In the genomic region with DNA sequence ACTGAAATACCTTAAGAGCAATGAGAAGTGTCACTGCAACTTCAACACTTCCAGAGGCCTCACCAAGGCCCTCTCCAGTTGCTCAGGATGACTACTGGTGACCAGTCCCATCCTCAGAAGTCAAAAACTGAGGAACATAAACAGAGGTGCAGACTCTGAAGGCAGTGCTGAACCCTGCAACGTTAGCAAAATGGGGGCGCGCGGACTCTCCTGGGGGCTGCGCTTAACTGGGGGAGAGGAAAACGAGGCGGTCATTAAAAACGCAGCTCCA, we compare ENCODE assay signal across 8 cellular contexts. TPM values are rescaled to one million over a fixed set of nuclear protein-coding genes. Genes with fewer than 3 reads are reported as not detected.
DNase-seq lines count a peak whose midpoint lies in the region; ATAC-seq and TF ChIP-seq lines count a peak whose summit lies in the region.

No MANE protein-coding gene starts in this region.

- no peaks in the 10 kb centered on the region for H3K9me3 ChIP-seq in BLaER1 treated with 17β-estradiol and CSF1 and Interleukin-3, amounts not matched to agents 10 nM and 100 nM (replicated peaks in 1 of 11)
- no peaks in the 10 kb centered on the region for H3K9me3 ChIP-seq in effector memory CD4-positive, alpha-beta T cell (ENCODE audit: control insufficient read depth, low read length)
- H3K9me3 ChIP-seq in neural cell (ENCODE audit: low read length): no peaks in the 10 kb centered on the region

- peak overlapping the region; percentile 68 to 88 (median 73) for H3K4me3 ChIP-seq in BLaER1 treated with 17β-estradiol and CSF1 and Interleukin-3, amounts not matched to agents 10 nM and 100 nM
- H3K4me3 ChIP-seq in LNCaP clone FGC (ENCODE audit: low read depth, low read length) (peak overlapping the region; percentile 76), neural cell (ENCODE audit: low read length) (peak overlapping the region; percentile 90)
- peak overlapping the region; percentile 78 for H3K4me3 ChIP-seq in effector memory CD4-positive, alpha-beta T cell (ENCODE audit: insufficient read depth, low read depth, low read length, poor library complexity, severe bottlenecking)

- H3K27ac ChIP-seq in BLaER1 treated with 17β-estradiol and CSF1 and Interleukin-3, amounts not matched to agents 10 nM and 100 nM: peak overlapping the region in 9 of 11 experiments; percentile 77 to 91 (median 87); a peak in 17 of 22 replicates
- peak overlapping the region; percentile 63 for H3K27ac ChIP-seq in effector memory CD4-positive, alpha-beta T cell (ENCODE audit: insufficient read depth, low read length, poor library complexity, severe bottlenecking)
- H3K27ac ChIP-seq in neural cell (ENCODE audit: low read length): peak overlapping the region; percentile 62
- H3K27ac ChIP-seq in foreskin keratinocyte: no peak overlapping the region

- H3K4me2 ChIP-seq in BLaER1 treated with 17β-estradiol and CSF1 and Interleukin-3, amounts not matched to agents 10 nM and 100 nM: peak overlapping the region; percentile 89 to 100 (median 96)
- peak overlapping the region; percentile 79 for H3K4me2 ChIP-seq in neural cell (ENCODE audit: low read length)

- peaks cover 29 to 53% (median 34%) of the 10 kb centered on the region in 10 experiments for H3K4me1 ChIP-seq in BLaER1 treated with 17β-estradiol and CSF1 and Interleukin-3, amounts not matched to agents 10 nM and 100 nM
- peaks cover 21% of the 10 kb centered on the region for H3K4me1 ChIP-seq in effector memory CD4-positive, alpha-beta T cell (ENCODE audit: control insufficient read depth, insufficient read depth, low read length, poor library complexity, severe bottlenecking)
- peaks cover 11% of the 10 kb centered on the region for H3K4me1 ChIP-seq in foreskin keratinocyte

- H3K27me3 ChIP-seq in BLaER1 treated with 17β-estradiol and CSF1 and Interleukin-3, amounts not matched to agents 10 nM and 100 nM: no peaks in the 10 kb centered on the region
- H3K27me3 ChIP-seq in effector memory CD4-positive, alpha-beta T cell (replicated peaks; ENCODE audit: control insufficient read depth, insufficient read depth, low read length, poor library complexity, severe bottlenecking): no peaks in the 10 kb centered on the region
- H3K27me3 ChIP-seq in neural cell (ENCODE audit: insufficient read depth, low read depth, low read length) (no peaks in the 10 kb centered on the region), foreskin keratinocyte (no peaks in the 10 kb centered on the region)

- H4K20me1 ChIP-seq in BLaER1 treated with 17β-estradiol and CSF1 and Interleukin-3, amounts not matched to agents 10 nM and 100 nM: peaks cover 0 to 55% (median 22%) of the 10 kb centered on the region in 11 experiments; a peak in 17 of 22 replicates
- H4K20me1 ChIP-seq in neural cell (ENCODE audit: insufficient read depth): no peaks in the 10 kb centered on the region

- peaks cover 5% of the 10 kb centered on the region for H3K79me2 ChIP-seq in neural cell (replicated peaks; ENCODE audit: insufficient read depth, low read length)

- H3F3A ChIP-seq in neural cell (ENCODE audit: insufficient read depth, low read length, poor library complexity, severe bottlenecking): no peaks in the 10 kb centered on the region

- H3K9me2 ChIP-seq in neural cell (ENCODE audit: insufficient read depth, low read length): no peaks in the 10 kb centered on the region

- H3K9ac ChIP-seq in BLaER1 treated with 17β-estradiol and CSF1 and Interleukin-3, amounts not matched to agents 10 nM and 100 nM: peak overlapping the region; percentile 78 to 92 (median 88); a peak in 21 of 22 replicates
- peak overlapping the region; percentile 71 for H3K9ac ChIP-seq in neural cell (ENCODE audit: low read length)

- DNase-seq in LNCaP clone FGC (ENCODE audit: low read depth): no peak
- no peak for DNase-seq in effector memory CD4-positive, alpha-beta T cell
- DNase-seq in NCI-H128 (lab: John Stamatoyannopoulos, UW; ENCODE audit: unreplicated experiment): no peak
- no peak for DNase-seq in KBM-7
- no peak for DNase-seq in foreskin keratinocyte

- no peak for TF ChIP-seq CTCF in LNCaP clone FGC (IDR thresholded peaks at IDR 0.05; ENCODE audit: control insufficient read depth, extremely low read depth, insufficient read depth)
- no peak for TF ChIP-seq CTCF in neural cell (IDR thresholded peaks at IDR 0.05; ENCODE audit: poor library complexity, severe bottlenecking)
- no peak for TF ChIP-seq CTCF in foreskin keratinocyte (conservative IDR thresholded peaks at IDR 0.05)

- peaks cover 0 to 39% (median 22%) of the 10 kb centered on the region in 11 experiments; a peak in 18 of 22 replicates for H3K36me3 ChIP-seq in BLaER1 treated with 17β-estradiol and CSF1 and Interleukin-3, amounts not matched to agents 10 nM and 100 nM
- H3K36me3 ChIP-seq in effector memory CD4-positive, alpha-beta T cell (ENCODE audit: control insufficient read depth, insufficient read depth, low read length): no peaks in the 10 kb centered on the region
- no peaks in the 10 kb centered on the region for H3K36me3 ChIP-seq in neural cell (ENCODE audit: insufficient read depth, low read length)

- no peak for TF ChIP-seq RAD21 in neural cell (conservative IDR thresholded peaks at IDR 0.05)

- no peak for TF ChIP-seq EP300 in neural cell (conservative IDR thresholded peaks at IDR 0.05; ENCODE audit: poor library complexity, severe bottlenecking)

- ATAC-seq in GM19351 (IDR thresholded peaks at IDR 0.05; ENCODE audit: unreplicated experiment): no peak
- ATAC-seq in foreskin keratinocyte: no peak

- in situ Hi-C loops in KBM-7 (cut with MboI; ENCODE audit: low pct_unique_long_range_greater_than_20kb, low sequenced_read_pairs): no loop called here

- H2AFZ ChIP-seq in neural cell (ENCODE audit: low read depth, low read length): peak overlapping the region; percentile 62

TF ChIP-seq in neural cell, 6 proteins besides CTCF, POLR2A, EP300 and RAD21:
- no peak for TF ChIP-seq MXI1 (conservative IDR thresholded peaks at IDR 0.05; ENCODE audit: poor library complexity, severe bottlenecking)
- no peak for TF ChIP-seq TAF1 (IDR thresholded peaks at IDR 0.05; ENCODE audit: low read depth)
- TF ChIP-seq EZH2 (IDR thresholded peaks at IDR 0.05; ENCODE audit: borderline replicate concordance, insufficient read depth, low read length, poor library complexity, severe bottlenecking): no peak
- TF ChIP-seq, protein P1, sequence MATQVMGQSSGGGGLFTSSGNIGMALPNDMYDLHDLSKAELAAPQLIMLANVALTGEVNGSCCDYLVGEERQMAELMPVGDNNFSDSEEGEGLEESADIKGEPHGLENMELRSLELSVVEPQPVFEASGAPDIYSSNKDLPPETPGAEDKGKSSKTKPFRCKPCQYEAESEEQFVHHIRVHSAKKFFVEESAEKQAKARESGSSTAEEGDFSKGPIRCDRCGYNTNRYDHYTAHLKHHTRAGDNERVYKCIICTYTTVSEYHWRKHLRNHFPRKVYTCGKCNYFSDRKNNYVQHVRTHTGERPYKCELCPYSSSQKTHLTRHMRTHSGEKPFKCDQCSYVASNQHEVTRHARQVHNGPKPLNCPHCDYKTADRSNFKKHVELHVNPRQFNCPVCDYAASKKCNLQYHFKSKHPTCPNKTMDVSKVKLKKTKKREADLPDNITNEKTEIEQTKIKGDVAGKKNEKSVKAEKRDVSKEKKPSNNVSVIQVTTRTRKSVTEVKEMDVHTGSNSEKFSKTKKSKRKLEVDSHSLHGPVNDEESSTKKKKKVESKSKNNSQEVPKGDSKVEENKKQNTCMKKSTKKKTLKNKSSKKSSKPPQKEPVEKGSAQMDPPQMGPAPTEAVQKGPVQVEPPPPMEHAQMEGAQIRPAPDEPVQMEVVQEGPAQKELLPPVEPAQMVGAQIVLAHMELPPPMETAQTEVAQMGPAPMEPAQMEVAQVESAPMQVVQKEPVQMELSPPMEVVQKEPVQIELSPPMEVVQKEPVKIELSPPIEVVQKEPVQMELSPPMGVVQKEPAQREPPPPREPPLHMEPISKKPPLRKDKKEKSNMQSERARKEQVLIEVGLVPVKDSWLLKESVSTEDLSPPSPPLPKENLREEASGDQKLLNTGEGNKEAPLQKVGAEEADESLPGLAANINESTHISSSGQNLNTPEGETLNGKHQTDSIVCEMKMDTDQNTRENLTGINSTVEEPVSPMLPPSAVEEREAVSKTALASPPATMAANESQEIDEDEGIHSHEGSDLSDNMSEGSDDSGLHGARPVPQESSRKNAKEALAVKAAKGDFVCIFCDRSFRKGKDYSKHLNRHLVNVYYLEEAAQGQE (IDR thresholded peaks at IDR 0.05; ENCODE audit: borderline replicate concordance): no peak
- no peak for TF ChIP-seq POLR2AphosphoS5 (IDR thresholded peaks at IDR 0.05)

RNA-seq across cellular contexts. Expression of a gene that starts 0.9 kb away (rescaled TPM):
- 25.4 and 29.7 TPM in 2 replicates for polyA plus RNA-seq in neural cell
- polyA minus RNA-seq in neural cell: 30.2 and 31.9 TPM in 2 replicates
- total RNA-seq in foreskin keratinocyte: 7.8 and 10.0 TPM in 2 replicates
- 5.5 and 7.7 TPM in 2 replicates for polyA plus RNA-seq in foreskin keratinocyte
